Comparison of ENCODE assay signal across 14 cellular contexts in the genomic region with DNA sequence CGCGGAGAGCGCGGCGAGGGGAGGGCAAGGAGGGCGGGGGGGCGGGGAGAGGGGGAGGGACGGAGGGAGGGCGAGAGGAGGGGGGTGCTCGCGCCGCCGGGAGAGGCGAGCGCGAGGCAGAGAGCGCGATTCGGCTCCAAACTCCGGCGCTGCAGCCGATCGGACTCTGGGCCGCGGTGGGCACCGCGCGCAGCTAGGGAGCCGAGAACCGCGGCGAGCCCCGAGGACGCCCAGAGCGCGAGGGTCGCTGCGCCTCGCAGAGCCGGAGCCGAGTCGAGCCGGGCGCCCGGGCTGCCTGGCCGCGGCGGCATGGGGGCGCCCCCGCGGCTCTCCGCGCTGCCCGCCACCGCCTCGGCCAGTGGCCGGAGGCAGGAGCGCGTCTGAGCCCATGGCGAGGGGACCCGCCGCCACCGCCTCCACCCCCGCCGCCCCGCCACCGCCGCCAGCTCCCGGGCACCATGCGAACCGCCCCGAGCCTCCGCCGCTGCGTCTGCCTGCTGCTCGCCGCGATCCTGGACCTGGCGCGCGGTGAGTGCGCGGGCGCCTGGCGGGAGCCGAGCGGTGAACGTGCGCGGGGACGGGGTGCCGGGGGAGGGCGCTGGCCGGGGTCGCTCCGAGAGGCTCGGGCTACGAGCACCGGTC. TPM values are rescaled to one million over a fixed set of nuclear protein-coding genes. Genes with fewer than 3 reads are reported as not detected.
A peak's percentile ranks its signal among the peaks of the same experiment; 100 is the strongest.
DNase-seq lines count a peak whose midpoint lies in the region; ATAC-seq and TF ChIP-seq lines count a peak whose summit lies in the region.
"Had no signal": no experiment of that assay in that cellular context is flagged by ENCODE, and none has a peak within 500 bp of the region (broad histone marks: within the 10 kb centered on the region; RNA-seq: fewer than 3 reads in every experiment).

Gene IGSF21 (plus strand): TSS at position 128 of the 642 bp plus-strand sequence. CDS start 331 bp downstream, at position 459.

- peaks cover 61% of the 10 kb centered on the region for H3K27me3 Mint-ChIP-seq in activated CD8-positive, alpha-beta T cell treated with anti-CD3 and anti-CD28 coated beads, Interleukin-2, amount 10 ng/mL, durations not matched to agents 7 days and 5 days (ENCODE audit: low read depth)
- peaks cover 58% of the 10 kb centered on the region for H3K27me3 Mint-ChIP-seq in activated CD8-positive, alpha-beta T cell treated with anti-CD3 and anti-CD28 coated beads for 36 hours

- no peak for TF ChIP-seq EP300 in suprapubic skin (IDR thresholded peaks at IDR 0.05)

- peaks cover 42% of the 10 kb centered on the region for H3K4me1 ChIP-seq in suprapubic skin

- peaks cover 76% of the 10 kb centered on the region for H3K27me3 ChIP-seq in suprapubic skin

- H3K9me3 ChIP-seq in SK-N-MC (ENCODE audit: low read depth, low read length), result no peaks in the 10 kb centered on the region
- peaks cover 2% of the 10 kb centered on the region for H3K9me3 ChIP-seq in iPS-18c (ENCODE audit: control insufficient read depth, insufficient read depth, low read length)
- H3K9me3 ChIP-seq in suprapubic skin, result no peaks in the 10 kb centered on the region

- H3K4me3 Mint-ChIP-seq in activated CD8-positive, alpha-beta T cell treated with anti-CD3 and anti-CD28 coated beads, Interleukin-2, amount 10 ng/mL, durations not matched to agents 7 days and 5 days, result no peak within 1 kb of the TSS
- no peak within 1 kb of the TSS for H3K4me3 Mint-ChIP-seq in activated CD8-positive, alpha-beta T cell treated with anti-CD3 and anti-CD28 coated beads for 36 hours
- H3K4me3 Mint-ChIP-seq: B cell; natural killer cell treated with Interleukin-12 subunit alpha and Interleukin-12 subunit beta and Interleukin-15 and Interleukin-18, amount 100 ng/mL, for 72 hours had no signal

- intact Hi-C loops in activated CD8-positive, alpha-beta T cell treated with anti-CD3 and anti-CD28 coated beads for 36 hours (cut with micrococcal nuclease), result loop anchor here (10.0 kb wide), 1 partner anchor 183 kb away; no protein-coding TSS in a partner anchor
- intact Hi-C loops in posterior vena cava (cut with DNase I), result loop anchor here in 1 of 2 donors (10.0 kb wide), 1 partner anchor 613 kb away; no protein-coding TSS in a partner anchor

- H3K4me1 Mint-ChIP-seq in activated CD8-positive, alpha-beta T cell treated with anti-CD3 and anti-CD28 coated beads, Interleukin-2, amount 10 ng/mL, durations not matched to agents 7 days and 5 days (ENCODE audit: low read depth), result peaks cover 11% of the 10 kb centered on the region
- H3K4me1 Mint-ChIP-seq in activated CD8-positive, alpha-beta T cell treated with anti-CD3 and anti-CD28 coated beads for 36 hours (ENCODE audit: low read depth), result peaks cover 8% of the 10 kb centered on the region

- no peak for ATAC-seq in activated CD8-positive, alpha-beta T cell treated with anti-CD3 and anti-CD28 coated beads, Interleukin-2, amount 10 ng/mL, durations not matched to agents 7 days and 5 days
- ATAC-seq in activated CD8-positive, alpha-beta T cell treated with anti-CD3 and anti-CD28 coated beads for 36 hours, result no peak
- ATAC-seq in HG02759 (IDR thresholded peaks at IDR 0.05; ENCODE audit: unreplicated experiment), result no peak
- ATAC-seq: natural killer cell treated with Interleukin-12 subunit alpha and Interleukin-12 subunit beta and Interleukin-15 and Interleukin-18, amount 100 ng/mL, for 72 hours had no signal

- H3K36me3 Mint-ChIP-seq in activated CD8-positive, alpha-beta T cell treated with anti-CD3 and anti-CD28 coated beads, Interleukin-2, amount 10 ng/mL, durations not matched to agents 7 days and 5 days (ENCODE audit: low read depth), result no peaks in the 10 kb centered on the region
- no peaks in the 10 kb centered on the region for H3K36me3 Mint-ChIP-seq in activated CD8-positive, alpha-beta T cell treated with anti-CD3 and anti-CD28 coated beads for 36 hours (ENCODE audit: low read depth)

- H3K27ac Mint-ChIP-seq in activated CD8-positive, alpha-beta T cell treated with anti-CD3 and anti-CD28 coated beads, Interleukin-2, amount 10 ng/mL, durations not matched to agents 7 days and 5 days, result peak within 1 kb of the TSS; percentile 46
- H3K27ac Mint-ChIP-seq in activated CD8-positive, alpha-beta T cell treated with anti-CD3 and anti-CD28 coated beads for 36 hours, result no peak within 1 kb of the TSS
- H3K27ac Mint-ChIP-seq: B cell; natural killer cell treated with Interleukin-12 subunit alpha and Interleukin-12 subunit beta and Interleukin-15 and Interleukin-18, amount 100 ng/mL, for 72 hours had no signal

- POLR2A ChIA-PET in activated CD8-positive, alpha-beta T cell treated with anti-CD3 and anti-CD28 coated beads, Interleukin-2, amount 10 ng/mL, durations not matched to agents 7 days and 5 days (lab: Charles Lee), result no interaction called here
- POLR2A ChIA-PET in activated CD8-positive, alpha-beta T cell treated with anti-CD3 and anti-CD28 coated beads for 36 hours (lab: Charles Lee), result no interaction called here

- H3K4me3 ChIP-seq in SK-N-MC (peak within 1 kb of the TSS; percentile 85), iPS-18c (ENCODE audit: insufficient read depth, low read depth, low read length) (peak within 1 kb of the TSS; percentile 35), suprapubic skin (peak within 1 kb of the TSS; percentile 43)

- CTCF ChIA-PET in activated CD8-positive, alpha-beta T cell treated with anti-CD3 and anti-CD28 coated beads, Interleukin-2, amount 10 ng/mL, durations not matched to agents 7 days and 5 days (lab: Charles Lee), result no interaction called here
- CTCF ChIA-PET in activated CD8-positive, alpha-beta T cell treated with anti-CD3 and anti-CD28 coated beads for 36 hours (lab: Charles Lee), result interaction anchor here (0.5 kb wide), 1 partner anchor 1208 kb away, joined by 3 read pairs; no protein-coding TSS in a partner anchor

- in situ Hi-C loops in GM13977 (cut with MboI; ENCODE audit: low pct_unique_long_range_greater_than_20kb, low sequenced_read_pairs, unreplicated experiment), result no loop called here

- peak within 1 kb of the TSS; percentile 49 for H3K9ac ChIP-seq in SK-N-MC (ENCODE audit: insufficient read length)

- no peaks in the 10 kb centered on the region for H3K9me3 Mint-ChIP-seq in activated CD8-positive, alpha-beta T cell treated with anti-CD3 and anti-CD28 coated beads, Interleukin-2, amount 10 ng/mL, durations not matched to agents 7 days and 5 days (ENCODE audit: insufficient read depth)
- H3K9me3 Mint-ChIP-seq in activated CD8-positive, alpha-beta T cell treated with anti-CD3 and anti-CD28 coated beads for 36 hours, result no peaks in the 10 kb centered on the region
- H3K9me3 Mint-ChIP-seq: natural killer cell treated with Interleukin-12 subunit alpha and Interleukin-12 subunit beta and Interleukin-15 and Interleukin-18, amount 100 ng/mL, for 72 hours had no signal

- TF ChIP-seq POLR2A in suprapubic skin (IDR thresholded peaks at IDR 0.05), result no peak

- no peak for TF ChIP-seq CTCF in activated CD8-positive, alpha-beta T cell treated with anti-CD3 and anti-CD28 coated beads for 36 hours (IDR thresholded peaks at IDR 0.05)
- TF ChIP-seq CTCF in suprapubic skin (IDR thresholded peaks at IDR 0.05), result no peak
- TF ChIP-seq CTCF in GM13977 (IDR thresholded peaks at IDR 0.05; ENCODE audit: extremely low read depth, insufficient read depth, missing control alignments), result no peak

- no peak for DNase-seq in activated CD8-positive, alpha-beta T cell treated with anti-CD3 and anti-CD28 coated beads, Interleukin-2, amount 10 ng/mL, durations not matched to agents 7 days and 5 days
- no peak for DNase-seq in activated CD8-positive, alpha-beta T cell treated with anti-CD3 and anti-CD28 coated beads for 36 hours
- DNase-seq in SK-N-MC (ENCODE audit: low read depth, low spot score) (no peak), suprapubic skin (ENCODE audit: low spot score in 2 of 2) (no peak), GM13977 (ENCODE audit: low spot score) (no peak), posterior vena cava (ENCODE audit: low spot score) (no peak)
- DNase-seq: activated CD4-positive, alpha-beta T cell treated with anti-CD3 and anti-CD28 coated beads, Interleukin-2, amount 50 U/mL, for 1 hour; stimulated activated CD4-positive, alpha-beta T cell treated with anti-CD3 and anti-CD28 coated beads, Interleukin-1b, Interleukin-23, amount 100 ng/mL, for 48 hours; stimulated activated naive CD4-positive, alpha-beta T cell treated with Interleukin-2 at 50 U/mL for 16 hours had no signal

- H3K36me3 ChIP-seq in SK-N-MC (ENCODE audit: insufficient read depth, low read length), result no peaks in the 10 kb centered on the region
- H3K36me3 ChIP-seq in suprapubic skin, result no peaks in the 10 kb centered on the region

- H3K27ac ChIP-seq in SK-N-MC (no peak within 1 kb of the TSS), suprapubic skin (no peak within 1 kb of the TSS)

- 1% methylated on average over 36 of the region's 99 CpGs for whole genome bisulfite sequencing in suprapubic skin

RNA-seq across cellular contexts. Expression of gene IGSF21, which starts in this region (rescaled TPM):
- total RNA-seq in activated CD8-positive, alpha-beta T cell treated with anti-CD3 and anti-CD28 coated beads, Interleukin-2, amount 10 ng/mL, durations not matched to agents 7 days and 5 days, result not detected
- total RNA-seq in activated CD8-positive, alpha-beta T cell treated with anti-CD3 and anti-CD28 coated beads for 36 hours, result not detected
- total RNA-seq in suprapubic skin (1 to 10 TPM in 3 of 4 donors, under 1 TPM in 1; 0.68 to 3.5 (median 1.3) TPM), posterior vena cava (1 to 10 TPM; 4.7 to 7.8 TPM)
- total RNA-seq: B cell; HT-29; natural killer cell treated with Interleukin-12 subunit alpha and Interleukin-12 subunit beta and Interleukin-15 and Interleukin-18, amount 100 ng/mL, for 72 hours had no signal

Comparison
In these comparisons a context has a peak if more than half of its experiments do, and no peak if none do; other contexts are left out.
1. H3K4me3 ChIP-seq: peak in every context shown above with its lines; median percentile 85 in SK-N-MC; 43 in suprapubic skin; 35 in iPS-18c.